Comparison of ENCODE assay signal across 17 cellular contexts in genomic region chr13:113796948-113797676, GRCh38.
"Had no signal": no experiment of that assay in that cellular context is flagged by ENCODE, and none has a peak within 500 bp of the region (broad histone marks: within the 10 kb centered on the region; RNA-seq: fewer than 3 reads in every experiment).

No MANE protein-coding gene starts in this region.

- ATAC-seq: activated CD4-positive, CD25-positive, alpha-beta regulatory T cell treated with anti-CD3 and anti-CD28 coated beads, Interleukin-2, amount 50 U/mL, for 24 hours; activated CD8-positive, alpha-beta memory T cell treated with anti-CD3 and anti-CD28 coated beads, Interleukin-2, amount 10 ng/mL, durations not matched to agents 7 days and 5 days; heart right ventricle; left cardiac atrium; naive thymus-derived CD4-positive, alpha-beta T cell; T-cell had no signal

- DNase-seq: activated CD4-positive, alpha-beta memory T cell treated with anti-CD3 and anti-CD28 coated beads, Interleukin-2, amount 10 ng/mL, durations not matched to agents 7 days and 5 days; activated CD4-positive, alpha-beta T cell treated with anti-CD3 and anti-CD28 coated beads, Interleukin-2, amount 10 ng/mL, durations not matched to agents 24 days and 14 days; activated CD8-positive, alpha-beta memory T cell treated with anti-CD3 and anti-CD28 coated beads, Interleukin-2, amount 10 ng/mL, durations not matched to agents 7 days and 5 days; amygdala; cortex of kidney; heart right ventricle; islet precursor cell; left cardiac atrium; naive thymus-derived CD4-positive, alpha-beta T cell; stimulated activated CD4-positive, alpha-beta T cell treated with anti-CD3 and anti-CD28 coated beads, Interleukin-1b, Interleukin-23, amount 100 ng/mL, for 48 hours; T-cell had no signal

- H3K36me3 ChIP-seq: prostate gland, tibial artery had no signal

- H3K4me3 ChIP-seq: heart right ventricle, lung, prostate gland, tibial artery had no signal

- H3K9me3 ChIP-seq: heart right ventricle, prostate gland, tibial artery had no signal

- H3K4me1 ChIP-seq: prostate gland had no signal

- H3K27me3 ChIP-seq: heart right ventricle had no signal

- H3K27ac ChIP-seq: epithelial cell of prostate, heart right ventricle, prostate gland, tibial artery, VCaP had no signal
